ENCODE assay signal across 8 cellular contexts in genomic region chr6:42774821-42775487, GRCh38. TPM values are rescaled to one million over a fixed set of nuclear protein-coding genes. Genes with fewer than 3 reads are reported as not detected.
A peak's percentile ranks its signal among the peaks of the same experiment; 100 is the strongest.
DNase-seq lines count a peak whose midpoint lies in the region; ATAC-seq and TF ChIP-seq lines count a peak whose summit lies in the region.
"Not testable (repeated sequence)": the region's sequence is repeated elsewhere in the genome, so short reads cannot be mapped to it uniquely, and the experiment has no call there.

No MANE protein-coding gene starts in this region.

- H3K4me1 Mint-ChIP-seq in IgD-negative memory B cell, result peaks cover 58 to 67% (median 60%) of the 10 kb centered on the region in 3 donors
- H3K4me1 Mint-ChIP-seq in T-helper 17 cell, result peaks cover 63% of the 10 kb centered on the region
- H3K4me1 Mint-ChIP-seq in activated T-cell treated with anti-CD3 and anti-CD28 coated beads, Interleukin-2, amount 50 U/mL, for 72 hours (ENCODE audit: low read depth), result peaks cover 74% of the 10 kb centered on the region

- not testable (repeated sequence) for H3K27me3 Mint-ChIP-seq in IgD-negative memory B cell; T-helper 17 cell; activated T-cell treated with anti-CD3 and anti-CD28 coated beads, Interleukin-2, amount 50 U/mL, for 72 hours (ENCODE audit: low read depth)

- not testable (repeated sequence) for H3K27me3 ChIP-seq in spleen (replicated peaks in 1 of 7)

- ATAC-seq in GM18909 (IDR thresholded peaks at IDR 0.05; ENCODE audit: poor library complexity, unreplicated experiment), result peak; percentile 42
- peak; percentile 36 for ATAC-seq in HG02623 (IDR thresholded peaks at IDR 0.05; ENCODE audit: unreplicated experiment)
- peak; percentile 43 for ATAC-seq in T-helper 17 cell
- ATAC-seq in activated T-cell treated with anti-CD3 and anti-CD28 coated beads, Interleukin-2, amount 50 U/mL, for 72 hours (replicated peaks in 1 of 2), result peak; percentile 56 to 61
- ATAC-seq in Right ventricle myocardium superior (ENCODE audit: poor library complexity), result peak; percentile 42

- H3K27ac Mint-ChIP-seq in IgD-negative memory B cell, result peak overlapping the region; percentile 99
- H3K27ac Mint-ChIP-seq in T-helper 17 cell, result peak overlapping the region; percentile 100
- peak overlapping the region; percentile 91 for H3K27ac Mint-ChIP-seq in activated T-cell treated with anti-CD3 and anti-CD28 coated beads, Interleukin-2, amount 50 U/mL, for 72 hours

- H3K4me1 ChIP-seq in spleen, result peaks cover 47 to 100% (median 82%) of the 10 kb centered on the region in 6 donors

- DNase-seq in AML-193 (lab: John Stamatoyannopoulos, UW) (peak; percentile 87 to 91), T-helper 17 cell (peak in 2 of 3 donors; percentile 23 to 27), Right ventricle myocardium superior (peak; percentile 53), spleen (peak; percentile 85)
- peak; percentile 41 to 46 for DNase-seq in activated T-cell treated with anti-CD3 and anti-CD28 coated beads, Interleukin-2, amount 50 U/mL, for 72 hours

- 19 to 49% (median 39%) methylated on average over 10 of the region's 10 CpGs for WGBS in spleen, 5 donors

- intact Hi-C loops in Right ventricle myocardium superior (cut with DNase I); spleen (cut with DNase I; ENCODE audit: low total_unique reads): not testable (repeated sequence)

- not testable (repeated sequence) for H3K36me3 ChIP-seq in spleen

- not testable (repeated sequence) for H3K9me3 Mint-ChIP-seq in IgD-negative memory B cell; activated T-cell treated with anti-CD3 and anti-CD28 coated beads, Interleukin-2, amount 50 U/mL, for 72 hours

- H3K9me3 ChIP-seq in T-helper 17 cell (ENCODE audit: control insufficient read depth, low read length, poor library complexity, severe bottlenecking); spleen: not testable (repeated sequence)

- peak overlapping the region in 5 of 8 donors; percentile 6 to 60 (median 13) for H3K4me3 ChIP-seq in spleen

- TF ChIP-seq POLR2A in spleen (IDR thresholded peaks at IDR 0.05), result peak in 1 of 3 donors; percentile 52

- peak overlapping the region; percentile 82 to 93 (median 92) for H3K4me3 Mint-ChIP-seq in IgD-negative memory B cell
- peak overlapping the region; percentile 89 for H3K4me3 Mint-ChIP-seq in T-helper 17 cell
- peak overlapping the region; percentile 72 to 76 for H3K4me3 Mint-ChIP-seq in activated T-cell treated with anti-CD3 and anti-CD28 coated beads, Interleukin-2, amount 50 U/mL, for 72 hours

- TF ChIP-seq CTCF in spleen (IDR thresholded peaks at IDR 0.05 in 8 of 11, conservative IDR thresholded peaks at IDR 0.05 in 3 of 11), result not testable (repeated sequence)

- peak overlapping the region; percentile 81 to 96 (median 88) for H3K27ac ChIP-seq in spleen

- not testable (repeated sequence) for H3K36me3 Mint-ChIP-seq in IgD-negative memory B cell; T-helper 17 cell (ENCODE audit: low read depth); activated T-cell treated with anti-CD3 and anti-CD28 coated beads, Interleukin-2, amount 50 U/mL, for 72 hours (ENCODE audit: insufficient read depth in 2 of 2)

RNA-seq across cellular contexts. Expression of gene BICRAL, which starts 6.9 kb away (rescaled TPM):
- polyA plus RNA-seq in IgD-negative memory B cell (4.7 TPM), spleen (1 to 10 TPM; 3.4 to 4.8 (median 3.4) TPM)
- total RNA-seq in T-helper 17 cell (10 to 100 TPM; 31.9 to 34.1 TPM), Right ventricle myocardium superior (10.8 TPM), spleen (10 to 100 TPM; 20.0 to 27.5 (median 25.3) TPM)
- total RNA-seq in activated T-cell treated with anti-CD3 and anti-CD28 coated beads, Interleukin-2, amount 50 U/mL, for 72 hours, result 10 to 100 TPM; 21.9 to 24.4 TPM

RNA-seq across cellular contexts. Expression of gene TBCC, which starts 29.1 kb away (rescaled TPM):
- polyA plus RNA-seq in IgD-negative memory B cell (67.2 TPM), spleen (10 to 100 TPM; 51.7 to 63.2 (median 56.0) TPM)
- total RNA-seq in T-helper 17 cell (10 to 100 TPM; 71.5 to 73.2 TPM), Right ventricle myocardium superior (10.2 TPM), spleen (10 to 100 TPM; 22.2 to 63.3 (median 25.6) TPM)
- 10 to 100 TPM; 24.3 to 25.3 TPM for total RNA-seq in activated T-cell treated with anti-CD3 and anti-CD28 coated beads, Interleukin-2, amount 50 U/mL, for 72 hours

RNA-seq across cellular contexts. Expression of gene PRPH2, which starts 52.6 kb away (rescaled TPM):
- polyA plus RNA-seq in IgD-negative memory B cell (not detected), spleen (under 1 TPM; 0.27 to 0.67 (median 0.48) TPM)
- total RNA-seq in T-helper 17 cell (not detected), Right ventricle myocardium superior (0.30 TPM), spleen (1 to 10 TPM in 4 of 7 donors, under 1 TPM in 3; 0.59 to 1.8 (median 1.3) TPM)
- total RNA-seq in activated T-cell treated with anti-CD3 and anti-CD28 coated beads, Interleukin-2, amount 50 U/mL, for 72 hours, result under 1 TPM in 1 of 2 donors, not detected in 1; 0.14 TPM

Comparison
In these comparisons a context has a peak if more than half of its experiments do, and no peak if none do; other contexts are left out.
1. Peak in every context shown above with its lines: DNase-seq, ATAC-seq, H3K4me3 ChIP-seq and H3K27ac ChIP-seq.
2. DNase-seq: peak in every context shown above with its lines; median percentile 89 in AML-193; 85 in spleen; 53 in Right ventricle myocardium superior; 44 in activated T-cell treated with anti-CD3 and anti-CD28 coated beads, Interleukin-2, amount 50 U/mL, for 72 hours; 25 in T-helper 17 cell.